ENCODE assay signal across 18 cellular contexts in genomic region chr6:166221040-166221439, GRCh38. TPM values are rescaled to one million over a fixed set of nuclear protein-coding genes. Genes with fewer than 3 reads are reported as not detected.
DNase-seq lines count a peak whose midpoint lies in the region; ATAC-seq and TF ChIP-seq lines count a peak whose summit lies in the region.
"Had no signal": no experiment of that assay in that cellular context is flagged by ENCODE, and none has a peak within 500 bp of the region (broad histone marks: within the 10 kb centered on the region; RNA-seq: fewer than 3 reads in every experiment).

No MANE protein-coding gene starts in this region.

- H3K36me3 Mint-ChIP-seq in activated T-cell treated with anti-CD3 and anti-CD28 coated beads, Interleukin-2, amount 50 U/mL, for 72 hours (ENCODE audit: insufficient read depth in 2 of 2) = no peaks in the 10 kb centered on the region
- H3K36me3 Mint-ChIP-seq in osteocyte (ENCODE audit: unreplicated experiment) = no peaks in the 10 kb centered on the region
- H3K36me3 Mint-ChIP-seq: naive thymus-derived CD4-positive, alpha-beta T cell had no signal

- H3K9ac ChIP-seq in Loucy (ENCODE audit: low read depth, low read length, poor library complexity, severe bottlenecking) = peak overlapping the region; percentile 84

- peak overlapping the region; percentile 93 for H3K4me2 ChIP-seq in Loucy (ENCODE audit: low read depth, low read length, poor library complexity, severe bottlenecking)

- H3K9me3 Mint-ChIP-seq in activated T-cell treated with anti-CD3 and anti-CD28 coated beads, Interleukin-2, amount 50 U/mL, for 72 hours = no peaks in the 10 kb centered on the region
- no peaks in the 10 kb centered on the region for H3K9me3 Mint-ChIP-seq in osteocyte (ENCODE audit: unreplicated experiment)

- no peaks in the 10 kb centered on the region for H3K9me2 ChIP-seq in Loucy (replicated peaks; ENCODE audit: low read depth, low read length)

- DNase-seq in activated T-cell treated with anti-CD3 and anti-CD28 coated beads, Interleukin-2, amount 50 U/mL, for 72 hours = peak; percentile 35
- no peak for DNase-seq in activated T-cell treated with anti-CD3 and anti-CD28 coated beads, Interleukin-2, amount 50 U/mL, for 48 hours
- peak; percentile 25 to 37 for DNase-seq in activated CD4-positive, alpha-beta T cell treated with anti-CD3 and anti-CD28 coated beads, Interleukin-2, amount 50 U/mL, for 48 hours
- DNase-seq in osteocyte (ENCODE audit: extremely low spot score, unreplicated experiment) (peak; percentile 69), NAMALWA (ENCODE audit: low spot score) (no peak), NCI-H146 (lab: John Stamatoyannopoulos, UW) (no peak)
- DNase-seq: islet precursor cell, mammary epithelial cell, NCI-H1048, NCI-H2107, NCI-H526 treated with DMSO at 0.1 percent for 48 hours, T1000, transverse colon had no signal

- no peaks in the 10 kb centered on the region for H3K36me3 ChIP-seq in Loucy (ENCODE audit: insufficient read depth, low read length)
- H3K36me3 ChIP-seq: ascending aorta, transverse colon had no signal

- H3K27me3 ChIP-seq in Loucy (ENCODE audit: insufficient read depth, low read length, poor library complexity, severe bottlenecking) = no peaks in the 10 kb centered on the region
- H3K27me3 ChIP-seq: ascending aorta had no signal

- H3K79me2 ChIP-seq in Loucy (ENCODE audit: insufficient read depth, low read length) = no peaks in the 10 kb centered on the region

- H2AFZ ChIP-seq in Loucy (ENCODE audit: low read length) = peak overlapping the region; percentile 35

- H3K4me3 ChIP-seq in Loucy (ENCODE audit: low read length, poor library complexity, severe bottlenecking) = peak overlapping the region; percentile 66
- H3K4me3 ChIP-seq: ascending aorta, transverse colon had no signal

- ATAC-seq in activated T-cell treated with anti-CD3 and anti-CD28 coated beads, Interleukin-2, amount 50 U/mL, for 72 hours (replicated peaks in 1 of 2) = peak; percentile 77 to 85
- ATAC-seq in HG03442 (IDR thresholded peaks at IDR 0.05; ENCODE audit: unreplicated experiment) = no peak
- ATAC-seq: naive thymus-derived CD4-positive, alpha-beta T cell had no signal

- no peaks in the 10 kb centered on the region for H4K20me1 ChIP-seq in Loucy (ENCODE audit: insufficient read depth, low read length, poor library complexity, severe bottlenecking)

- H3F3A ChIP-seq in Loucy (ENCODE audit: low read depth) = peaks cover 14% of the 10 kb centered on the region

- peaks cover 58% of the 10 kb centered on the region for H3K4me1 ChIP-seq in Loucy (ENCODE audit: insufficient read depth, low read length, poor library complexity, severe bottlenecking)
- H3K4me1 ChIP-seq: ascending aorta, transverse colon had no signal

- H3K4me1 Mint-ChIP-seq in activated T-cell treated with anti-CD3 and anti-CD28 coated beads, Interleukin-2, amount 50 U/mL, for 72 hours (ENCODE audit: low read depth) = peaks cover 5% of the 10 kb centered on the region
- H3K4me1 Mint-ChIP-seq in osteocyte (ENCODE audit: unreplicated experiment) = no peaks in the 10 kb centered on the region

- TF ChIP-seq CTCF in Loucy (conservative IDR thresholded peaks at IDR 0.05; ENCODE audit: low read length) (no peak), osteocyte (IDR thresholded peaks at IDR 0.05) (no peak)

- H3K27ac Mint-ChIP-seq in activated T-cell treated with anti-CD3 and anti-CD28 coated beads, Interleukin-2, amount 50 U/mL, for 72 hours = no peak overlapping the region
- H3K27ac Mint-ChIP-seq in osteocyte (ENCODE audit: unreplicated experiment) = no peak overlapping the region
- H3K27ac Mint-ChIP-seq: naive thymus-derived CD4-positive, alpha-beta T cell had no signal

- H3K4me3 Mint-ChIP-seq in activated T-cell treated with anti-CD3 and anti-CD28 coated beads, Interleukin-2, amount 50 U/mL, for 72 hours = no peak overlapping the region
- H3K4me3 Mint-ChIP-seq in osteocyte (ENCODE audit: unreplicated experiment) = no peak overlapping the region

- peaks cover 22% of the 10 kb centered on the region for H3K27me3 Mint-ChIP-seq in activated T-cell treated with anti-CD3 and anti-CD28 coated beads, Interleukin-2, amount 50 U/mL, for 72 hours (ENCODE audit: low read depth)
- peaks cover 4% of the 10 kb centered on the region for H3K27me3 Mint-ChIP-seq in osteocyte (ENCODE audit: unreplicated experiment)

- no peaks in the 10 kb centered on the region for H3K9me3 ChIP-seq in Loucy (ENCODE audit: insufficient read depth, low read depth, low read length)
- H3K9me3 ChIP-seq: ascending aorta, transverse colon had no signal

RNA-seq across cellular contexts. Expression of gene TBXT, which starts 53.4 kb away (rescaled TPM):
- total RNA-seq in activated T-cell treated with anti-CD3 and anti-CD28 coated beads, Interleukin-2, amount 50 U/mL, for 72 hours = not detected
- not detected in 2 replicates for total RNA-seq in osteocyte
- total RNA-seq: A172; ascending aorta; mammary epithelial cell; naive thymus-derived CD4-positive, alpha-beta T cell; transverse colon had no signal

Comparison
In these comparisons a context has a peak if more than half of its experiments do, and no peak if none do; other contexts are left out.
1. DNase-seq: peak in activated T-cell treated with anti-CD3 and anti-CD28 coated beads, Interleukin-2, amount 50 U/mL, for 72 hours (2 of 2), activated CD4-positive, alpha-beta T cell treated with anti-CD3 and anti-CD28 coated beads, Interleukin-2, amount 50 U/mL, for 48 hours (2 of 2) and osteocyte (single experiment); none in activated T-cell treated with anti-CD3 and anti-CD28 coated beads, Interleukin-2, amount 50 U/mL, for 48 hours (0 of 2), NAMALWA (single experiment) and NCI-H146 (single experiment).